Comparison of ENCODE assay signal across 8 cellular contexts in the genomic region with DNA sequence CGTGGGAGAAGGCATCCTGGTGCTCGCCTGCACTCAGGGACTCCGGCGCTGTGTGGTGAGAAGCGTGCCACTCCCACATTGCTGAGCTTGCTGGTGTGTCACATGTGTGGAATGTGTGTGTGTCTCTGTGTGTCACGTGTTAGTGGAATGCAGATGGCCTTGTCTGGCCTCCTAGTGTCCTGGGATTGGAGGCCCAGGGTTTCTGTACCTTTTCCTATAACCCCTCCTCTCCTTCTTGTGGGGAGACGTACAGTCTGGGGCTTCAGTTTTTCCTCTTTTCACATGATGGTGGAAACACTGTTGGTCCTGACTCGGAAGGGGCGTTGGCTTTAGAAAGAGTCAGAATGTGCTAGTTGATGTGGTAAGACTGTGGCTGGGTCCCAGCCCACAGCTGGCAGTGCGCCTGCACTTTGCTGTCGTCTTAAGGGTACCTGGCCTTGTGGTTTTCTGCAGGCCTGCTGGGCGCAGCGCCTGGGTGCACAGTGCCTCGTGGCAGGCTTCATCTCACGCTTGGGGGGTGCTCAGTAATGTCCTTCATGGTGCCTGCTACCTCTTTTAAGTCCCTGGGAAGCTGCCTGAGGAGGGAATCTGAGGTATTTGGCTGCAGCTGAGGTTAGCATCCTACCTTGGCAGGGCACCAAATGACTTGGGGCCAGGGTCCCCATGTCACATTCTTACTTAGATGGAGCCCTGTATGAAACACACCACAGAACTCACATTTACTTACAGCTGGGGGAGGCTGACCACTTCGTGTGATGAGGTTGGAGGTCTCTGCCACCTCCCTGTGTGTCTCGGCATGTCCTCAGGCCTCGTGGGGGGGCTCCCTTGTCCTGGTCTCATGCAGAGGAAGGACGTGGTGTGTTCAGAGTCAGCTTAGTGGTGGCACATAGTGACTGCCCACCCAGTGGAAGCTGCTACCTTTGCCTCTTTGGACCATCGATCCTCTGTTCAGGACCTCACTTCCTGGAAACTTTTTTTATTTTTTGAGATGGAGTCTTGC.
DNase-seq lines count a peak whose midpoint lies in the region; ATAC-seq and TF ChIP-seq lines count a peak whose summit lies in the region.

No MANE protein-coding gene starts in this region.

- H3K36me3 ChIP-seq in gastrocnemius medialis: peaks cover 0 to 75% of the 10 kb centered on the region in 2 donors

- peak overlapping the region; percentile 69 to 87 (median 78) for H3K27ac ChIP-seq in gastrocnemius medialis

- H3K36me3 Mint-ChIP-seq in nephron progenitor cell (ENCODE audit: low read depth): peaks cover 47% of the 10 kb centered on the region

- intact Hi-C loops in gastrocnemius medialis (cut with DNase I; ENCODE audit: low total_unique reads): loop anchor here (1.0 to 10.0 kb wide), 4 partner anchors 33 to 145 kb away; partner anchors contain the start of genes KLHL22 and MED15

- no peak for TF ChIP-seq POLR2A in gastrocnemius medialis (IDR thresholded peaks at IDR 0.05)

- TF ChIP-seq CTCF in foreskin fibroblast (IDR thresholded peaks at IDR 0.05; ENCODE audit: low read depth, low read length): no peak
- no peak for TF ChIP-seq CTCF in gastrocnemius medialis (IDR thresholded peaks at IDR 0.05 in 4 of 5, conservative IDR thresholded peaks at IDR 0.05 in 1 of 5)
- TF ChIP-seq CTCF in nephron progenitor cell (IDR thresholded peaks at IDR 0.05): no peak

- DNase-seq in Ammon's horn (ENCODE audit: low spot score) (peak; percentile 55), LHCN-M2 (ENCODE audit: low read depth) (peak; percentile 97), activated T-helper 1 cell treated with Interleukin-2 at 50 U/mL for 16 hours (ENCODE audit: low read depth) (peak; percentile 82), foreskin fibroblast (peak; percentile 99), gastrocnemius medialis (peak; percentile 81 to 88), cerebellar cortex (ENCODE audit: low spot score) (no peak), nephron progenitor cell (no peak)

- H3K4me1 Mint-ChIP-seq in nephron progenitor cell: no peaks in the 10 kb centered on the region

- H3K9me3 ChIP-seq in gastrocnemius medialis: no peaks in the 10 kb centered on the region

- H3K4me3 ChIP-seq in foreskin fibroblast (ENCODE audit: low read depth in 1 of 2, low read length in 2 of 2) (no peak overlapping the region), gastrocnemius medialis (no peak overlapping the region)

- H3K27me3 ChIP-seq in gastrocnemius medialis: no peaks in the 10 kb centered on the region

- no peaks in the 10 kb centered on the region for H3K9me3 Mint-ChIP-seq in nephron progenitor cell

- ATAC-seq in gastrocnemius medialis (peak; percentile 89 to 93), HG03378 (IDR thresholded peaks at IDR 0.05; ENCODE audit: unreplicated experiment) (no peak)

- in situ Hi-C loops in gastrocnemius medialis (cut with MboI; ENCODE audit: low sequenced_read_pairs in 4 of 4): loop anchor here in 2 of 4 donors (10.0 kb wide), 2 partner anchors 65 to 155 kb away; partner anchors contain the start of gene MED15 (in 1 of the 2)

- peaks cover 12 to 20% of the 10 kb centered on the region in 2 donors for H3K4me1 ChIP-seq in gastrocnemius medialis

- H3K4me3 Mint-ChIP-seq in nephron progenitor cell: no peak overlapping the region

- no peaks in the 10 kb centered on the region for H3K27me3 Mint-ChIP-seq in nephron progenitor cell (ENCODE audit: low read depth, poor library complexity)

- H3K27ac Mint-ChIP-seq in nephron progenitor cell: no peak overlapping the region

Comparison
In these comparisons a context has a peak if more than half of its experiments do, and no peak if none do; other contexts are left out.
1. DNase-seq: peak in Ammon's horn (single experiment), LHCN-M2 (single experiment), activated T-helper 1 cell treated with Interleukin-2 at 50 U/mL for 16 hours (single experiment), foreskin fibroblast (2 of 2) and gastrocnemius medialis (2 of 2); none in cerebellar cortex (single experiment) and nephron progenitor cell (single experiment).